1 cellular context compared by ENCODE assay signal in genomic region chr20:59125332-59125731, GRCh38.
TF ChIP-seq lines count a peak whose summit lies in the region.

No MANE protein-coding gene starts in this region.

TF ChIP-seq in GM23338, 12 proteins besides CTCF, POLR2A, EP300 and RAD21 (continued from another document):
- TF ChIP-seq ZNF462 (CRISPR knock-in tag; IDR thresholded peaks at IDR 0.05): no peak
